15 cellular contexts compared by ENCODE assay signal in genomic region chr6:143396497-143397228, GRCh38. TPM values are rescaled to one million over a fixed set of nuclear protein-coding genes. Genes with fewer than 3 reads are reported as not detected.
DNase-seq lines count a peak whose midpoint lies in the region; ATAC-seq lines count a peak whose summit lies in the region.
"Had no signal": no experiment of that assay in that cellular context is flagged by ENCODE, and none has a peak within 500 bp of the region (broad histone marks: within the 10 kb centered on the region; RNA-seq: fewer than 3 reads in every experiment).

No MANE protein-coding gene starts in this region.

- no peak overlapping the region for H3K23ac ChIP-seq in trophoblast cell (ENCODE audit: low read length)

- H3K4me3 ChIP-seq in iPS-18a (ENCODE audit: low read length) (no peak overlapping the region), trophoblast cell (ENCODE audit: low read depth, low read length) (no peak overlapping the region)
- H3K4me3 ChIP-seq: BLaER1 treated with 17β-estradiol and CSF1 and Interleukin-3, amounts not matched to agents 10 nM and 100 nM; prostate gland had no signal

- H3K79me2 ChIP-seq in trophoblast cell (ENCODE audit: control insufficient read depth, insufficient read depth, low read length, poor library complexity) = no peaks in the 10 kb centered on the region

- no peak for ATAC-seq in esophagus mucosa

- H4K8ac ChIP-seq in trophoblast cell (ENCODE audit: low read depth, low read length) = no peak overlapping the region

- no peak overlapping the region for H3K18ac ChIP-seq in trophoblast cell (ENCODE audit: low read length)

- H3K4me2 ChIP-seq in trophoblast cell (ENCODE audit: low read length) = peak overlapping the region; percentile 43
- H3K4me2 ChIP-seq: BLaER1 treated with 17β-estradiol and CSF1 and Interleukin-3, amounts not matched to agents 10 nM and 100 nM had no signal

- no peaks in the 10 kb centered on the region for H3K36me3 ChIP-seq in iPS-18a (ENCODE audit: control insufficient read depth, low read depth, low read length)
- H3K36me3 ChIP-seq in trophoblast cell (ENCODE audit: control insufficient read depth in 1 of 2, insufficient read depth in 2 of 2, low read length in 2 of 2) = no peaks in the 10 kb centered on the region
- H3K36me3 ChIP-seq: BLaER1 treated with 17β-estradiol and CSF1 and Interleukin-3, amounts not matched to agents 10 nM and 100 nM; prostate gland; WERI-Rb-1 had no signal

- H4K91ac ChIP-seq in trophoblast cell (ENCODE audit: low read depth, low read length) = peak overlapping the region; percentile 13

- H2AFZ ChIP-seq in trophoblast cell (ENCODE audit: insufficient read depth, low read length, poor library complexity) = no peak overlapping the region

- no peak overlapping the region for H2AK5ac ChIP-seq in trophoblast cell (ENCODE audit: low read length)

- peak overlapping the region; percentile 5 for H2BK5ac ChIP-seq in trophoblast cell (ENCODE audit: low read depth, low read length, poor library complexity)

- peak overlapping the region; percentile 5 for H3K14ac ChIP-seq in trophoblast cell (ENCODE audit: low read length)

- H3K27me3 ChIP-seq in iPS-18a (ENCODE audit: control insufficient read depth, insufficient read depth, low read length) = no peaks in the 10 kb centered on the region
- H3K27me3 ChIP-seq in trophoblast cell (ENCODE audit: insufficient read depth, low read length) = no peaks in the 10 kb centered on the region
- H3K27me3 ChIP-seq: BLaER1 treated with 17β-estradiol and CSF1 and Interleukin-3, amounts not matched to agents 10 nM and 100 nM had no signal

- H3K9ac ChIP-seq in iPS-18a (ENCODE audit: low read length) (no peak overlapping the region), trophoblast cell (ENCODE audit: low read length) (no peak overlapping the region)
- H3K9ac ChIP-seq: BLaER1 treated with 17β-estradiol and CSF1 and Interleukin-3, amounts not matched to agents 10 nM and 100 nM had no signal

- H3K9me3 ChIP-seq in iPS-18a (ENCODE audit: control insufficient read depth, low read depth, low read length) (no peaks in the 10 kb centered on the region), trophoblast cell (ENCODE audit: insufficient read depth, low read depth, low read length) (no peaks in the 10 kb centered on the region)
- H3K9me3 ChIP-seq: prostate gland had no signal

- H3K4ac ChIP-seq in trophoblast cell (ENCODE audit: low read depth, low read length) = no peak overlapping the region

- WGBS in trophoblast cell (ENCODE audit: extremely low coverage, insufficient coverage, insufficient read length) = no CpG with 5 or more reads among the region's 10 CpGs

- H3K79me1 ChIP-seq in trophoblast cell (ENCODE audit: low read length) = peaks cover 11% of the 10 kb centered on the region

- DNase-seq in DMS153 (lab: John Stamatoyannopoulos, UW) (peak; percentile 60), RKO (ENCODE audit: low spot score) (peak; percentile 16), trophoblast cell (peak; percentile 49 to 51), LoVo (ENCODE audit: low spot score) (no peak), NCI-H345 treated with DMSO at 0.1 percent for 48 hours (lab: John Stamatoyannopoulos, UW; ENCODE audit: unreplicated experiment) (no peak), UCSD-AML1 (lab: John Stamatoyannopoulos, UW; ENCODE audit: unreplicated experiment) (no peak)
- DNase-seq: amniotic stem cell; GF-D8; KG1; stimulated activated CD4-positive, alpha-beta T cell treated with anti-CD3 and anti-CD28 coated beads, Interleukin-4, amount 100 ng/mL, for 1 hour; WERI-Rb-1 had no signal

- H2BK12ac ChIP-seq in trophoblast cell (ENCODE audit: low read length) = peak overlapping the region; percentile 19

- H4K12ac ChIP-seq in trophoblast cell (ENCODE audit: low read depth, low read length) = no peak overlapping the region

- H3K4me1 ChIP-seq in iPS-18a (ENCODE audit: control insufficient read depth, low read depth, low read length) = peaks cover 2% of the 10 kb centered on the region
- peaks cover 16 to 19% of the 10 kb centered on the region in 2 experiments for H3K4me1 ChIP-seq in trophoblast cell (ENCODE audit: control insufficient read depth in 1 of 2, insufficient read depth in 2 of 2, low read length in 2 of 2)
- H3K4me1 ChIP-seq: prostate gland had no signal

- peak overlapping the region; percentile 14 for H3K27ac ChIP-seq in iPS-18a (ENCODE audit: low read length)
- no peak overlapping the region for H3K27ac ChIP-seq in trophoblast cell (ENCODE audit: low read depth, low read length)
- H3K27ac ChIP-seq: BLaER1 treated with 17β-estradiol and CSF1 and Interleukin-3, amounts not matched to agents 10 nM and 100 nM; prostate gland; WERI-Rb-1 had no signal

- peak overlapping the region; percentile 18 for H2BK120ac ChIP-seq in trophoblast cell (ENCODE audit: insufficient read depth, low read length, poor library complexity)

RNA-seq across cellular contexts. Expression of gene ADAT2, which starts 53.8 kb away (rescaled TPM):
- polyA plus RNA-seq in trophoblast cell (2013) = 1.3 and 1.6 TPM in 2 replicates
- total RNA-seq in esophagus mucosa = 4.9 TPM

RNA-seq across cellular contexts. Expression of gene PEX3, which starts 53.9 kb away (rescaled TPM):
- polyA plus RNA-seq in trophoblast cell (2013) = 19.4 and 21.5 TPM in 2 replicates
- total RNA-seq in esophagus mucosa = 23.9 TPM

Comparison
In these comparisons a context has a peak if more than half of its experiments do, and no peak if none do; other contexts are left out.
1. DNase-seq: peak in DMS153 (single experiment), RKO (single experiment) and trophoblast cell (2 of 2); none in LoVo (single experiment), NCI-H345 treated with DMSO at 0.1 percent for 48 hours (single experiment) and UCSD-AML1 (single experiment).